1 cellular context compared by ENCODE assay signal in the genomic region with DNA sequence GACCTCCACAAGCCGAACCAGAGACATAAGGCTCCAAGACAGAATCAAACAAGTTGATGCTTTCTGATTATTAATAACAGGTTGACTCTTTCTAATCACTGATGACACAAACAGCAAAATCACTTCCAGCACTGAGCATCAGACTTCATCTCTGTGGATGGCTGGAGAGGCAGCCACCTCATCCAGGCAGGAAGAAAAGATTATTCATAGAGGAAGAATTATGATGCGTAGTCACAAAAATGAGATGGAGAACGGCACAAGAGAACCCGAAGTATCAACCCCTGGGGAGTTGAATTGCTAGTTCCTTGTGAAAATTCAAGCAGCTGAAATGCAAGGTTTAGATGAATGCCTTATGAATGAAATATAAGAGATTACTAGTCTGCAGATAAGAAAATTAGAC.
A peak's percentile ranks its signal among the peaks of the same experiment; 100 is the strongest.
TF ChIP-seq lines count a peak whose summit lies in the region.

No MANE protein-coding gene starts in this region.

TF ChIP-seq in SK-N-SH, 30 proteins besides CTCF, POLR2A, EP300 and RAD21 (continued from another document):
- TF ChIP-seq, protein P1, sequence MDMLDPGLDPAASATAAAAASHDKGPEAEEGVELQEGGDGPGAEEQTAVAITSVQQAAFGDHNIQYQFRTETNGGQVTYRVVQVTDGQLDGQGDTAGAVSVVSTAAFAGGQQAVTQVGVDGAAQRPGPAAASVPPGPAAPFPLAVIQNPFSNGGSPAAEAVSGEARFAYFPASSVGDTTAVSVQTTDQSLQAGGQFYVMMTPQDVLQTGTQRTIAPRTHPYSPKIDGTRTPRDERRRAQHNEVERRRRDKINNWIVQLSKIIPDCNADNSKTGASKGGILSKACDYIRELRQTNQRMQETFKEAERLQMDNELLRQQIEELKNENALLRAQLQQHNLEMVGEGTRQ (IDR thresholded peaks at IDR 0.05; ENCODE audit: borderline replicate concordance, low read depth, low read length) = no peak
- TF ChIP-seq RXRA (IDR thresholded peaks at IDR 0.05; ENCODE audit: borderline replicate concordance, low read depth) = no peak
- TF ChIP-seq, protein P2, sequence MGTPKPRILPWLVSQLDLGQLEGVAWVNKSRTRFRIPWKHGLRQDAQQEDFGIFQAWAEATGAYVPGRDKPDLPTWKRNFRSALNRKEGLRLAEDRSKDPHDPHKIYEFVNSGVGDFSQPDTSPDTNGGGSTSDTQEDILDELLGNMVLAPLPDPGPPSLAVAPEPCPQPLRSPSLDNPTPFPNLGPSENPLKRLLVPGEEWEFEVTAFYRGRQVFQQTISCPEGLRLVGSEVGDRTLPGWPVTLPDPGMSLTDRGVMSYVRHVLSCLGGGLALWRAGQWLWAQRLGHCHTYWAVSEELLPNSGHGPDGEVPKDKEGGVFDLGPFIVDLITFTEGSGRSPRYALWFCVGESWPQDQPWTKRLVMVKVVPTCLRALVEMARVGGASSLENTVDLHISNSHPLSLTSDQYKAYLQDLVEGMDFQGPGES (IDR thresholded peaks at IDR 0.05; ENCODE audit: low read depth, low read length) = no peak
- TF ChIP-seq, protein P3, sequence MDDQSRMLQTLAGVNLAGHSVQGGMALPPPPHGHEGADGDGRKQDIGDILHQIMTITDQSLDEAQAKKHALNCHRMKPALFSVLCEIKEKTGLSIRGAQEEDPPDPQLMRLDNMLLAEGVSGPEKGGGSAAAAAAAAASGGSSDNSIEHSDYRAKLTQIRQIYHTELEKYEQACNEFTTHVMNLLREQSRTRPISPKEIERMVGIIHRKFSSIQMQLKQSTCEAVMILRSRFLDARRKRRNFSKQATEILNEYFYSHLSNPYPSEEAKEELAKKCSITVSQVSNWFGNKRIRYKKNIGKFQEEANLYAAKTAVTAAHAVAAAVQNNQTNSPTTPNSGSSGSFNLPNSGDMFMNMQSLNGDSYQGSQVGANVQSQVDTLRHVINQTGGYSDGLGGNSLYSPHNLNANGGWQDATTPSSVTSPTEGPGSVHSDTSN (IDR thresholded peaks at IDR 0.05) = peak; percentile 62
- peak; percentile 73 for TF ChIP-seq TCF12 (IDR thresholded peaks at IDR 0.05)
- TF ChIP-seq, protein P4, sequence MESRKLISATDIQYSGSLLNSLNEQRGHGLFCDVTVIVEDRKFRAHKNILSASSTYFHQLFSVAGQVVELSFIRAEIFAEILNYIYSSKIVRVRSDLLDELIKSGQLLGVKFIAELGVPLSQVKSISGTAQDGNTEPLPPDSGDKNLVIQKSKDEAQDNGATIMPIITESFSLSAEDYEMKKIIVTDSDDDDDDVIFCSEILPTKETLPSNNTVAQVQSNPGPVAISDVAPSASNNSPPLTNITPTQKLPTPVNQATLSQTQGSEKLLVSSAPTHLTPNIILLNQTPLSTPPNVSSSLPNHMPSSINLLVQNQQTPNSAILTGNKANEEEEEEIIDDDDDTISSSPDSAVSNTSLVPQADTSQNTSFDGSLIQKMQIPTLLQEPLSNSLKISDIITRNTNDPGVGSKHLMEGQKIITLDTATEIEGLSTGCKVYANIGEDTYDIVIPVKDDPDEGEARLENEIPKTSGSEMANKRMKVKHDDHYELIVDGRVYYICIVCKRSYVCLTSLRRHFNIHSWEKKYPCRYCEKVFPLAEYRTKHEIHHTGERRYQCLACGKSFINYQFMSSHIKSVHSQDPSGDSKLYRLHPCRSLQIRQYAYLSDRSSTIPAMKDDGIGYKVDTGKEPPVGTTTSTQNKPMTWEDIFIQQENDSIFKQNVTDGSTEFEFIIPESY (IDR thresholded peaks at IDR 0.05; ENCODE audit: borderline replicate concordance, low read depth) = no peak
- TF ChIP-seq TAF1 (IDR thresholded peaks at IDR 0.05; ENCODE audit: borderline replicate concordance, low read depth, low read length) = no peak
- TF ChIP-seq ELF1 (IDR thresholded peaks at IDR 0.05) = no peak
- TF ChIP-seq MXI1 (IDR thresholded peaks at IDR 0.05; ENCODE audit: low read depth, low read length) = no peak
- TF ChIP-seq, protein P5, sequence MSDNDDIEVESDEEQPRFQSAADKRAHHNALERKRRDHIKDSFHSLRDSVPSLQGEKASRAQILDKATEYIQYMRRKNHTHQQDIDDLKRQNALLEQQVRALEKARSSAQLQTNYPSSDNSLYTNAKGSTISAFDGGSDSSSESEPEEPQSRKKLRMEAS (IDR thresholded peaks at IDR 0.05; ENCODE audit: low read depth) = no peak
- TF ChIP-seq NRF1 (IDR thresholded peaks at IDR 0.05; ENCODE audit: low read depth, low read length) = no peak
- no peak for TF ChIP-seq FOXM1 (IDR thresholded peaks at IDR 0.05; ENCODE audit: low read depth)
- TF ChIP-seq GATA2 (CRISPR knock-in tag; IDR thresholded peaks at IDR 0.05) = no peak
- no peak for TF ChIP-seq POLR2AphosphoS5 (IDR thresholded peaks at IDR 0.05; ENCODE audit: low read depth, low read length)
- no peak for TF ChIP-seq CHD2 (IDR thresholded peaks at IDR 0.05; ENCODE audit: low read length, partially characterized antibody)
- no peak for TF ChIP-seq RFX5 (IDR thresholded peaks at IDR 0.05; ENCODE audit: low read length)
- TF ChIP-seq JUND (IDR thresholded peaks at IDR 0.05) = peak; percentile 30; the same call in 1 of the 2 replicates
- peak; percentile 62; the same call in 1 of the 2 replicates for TF ChIP-seq FOSL2 (IDR thresholded peaks at IDR 0.05; ENCODE audit: borderline replicate concordance, low read depth)
- TF ChIP-seq, protein P6, sequence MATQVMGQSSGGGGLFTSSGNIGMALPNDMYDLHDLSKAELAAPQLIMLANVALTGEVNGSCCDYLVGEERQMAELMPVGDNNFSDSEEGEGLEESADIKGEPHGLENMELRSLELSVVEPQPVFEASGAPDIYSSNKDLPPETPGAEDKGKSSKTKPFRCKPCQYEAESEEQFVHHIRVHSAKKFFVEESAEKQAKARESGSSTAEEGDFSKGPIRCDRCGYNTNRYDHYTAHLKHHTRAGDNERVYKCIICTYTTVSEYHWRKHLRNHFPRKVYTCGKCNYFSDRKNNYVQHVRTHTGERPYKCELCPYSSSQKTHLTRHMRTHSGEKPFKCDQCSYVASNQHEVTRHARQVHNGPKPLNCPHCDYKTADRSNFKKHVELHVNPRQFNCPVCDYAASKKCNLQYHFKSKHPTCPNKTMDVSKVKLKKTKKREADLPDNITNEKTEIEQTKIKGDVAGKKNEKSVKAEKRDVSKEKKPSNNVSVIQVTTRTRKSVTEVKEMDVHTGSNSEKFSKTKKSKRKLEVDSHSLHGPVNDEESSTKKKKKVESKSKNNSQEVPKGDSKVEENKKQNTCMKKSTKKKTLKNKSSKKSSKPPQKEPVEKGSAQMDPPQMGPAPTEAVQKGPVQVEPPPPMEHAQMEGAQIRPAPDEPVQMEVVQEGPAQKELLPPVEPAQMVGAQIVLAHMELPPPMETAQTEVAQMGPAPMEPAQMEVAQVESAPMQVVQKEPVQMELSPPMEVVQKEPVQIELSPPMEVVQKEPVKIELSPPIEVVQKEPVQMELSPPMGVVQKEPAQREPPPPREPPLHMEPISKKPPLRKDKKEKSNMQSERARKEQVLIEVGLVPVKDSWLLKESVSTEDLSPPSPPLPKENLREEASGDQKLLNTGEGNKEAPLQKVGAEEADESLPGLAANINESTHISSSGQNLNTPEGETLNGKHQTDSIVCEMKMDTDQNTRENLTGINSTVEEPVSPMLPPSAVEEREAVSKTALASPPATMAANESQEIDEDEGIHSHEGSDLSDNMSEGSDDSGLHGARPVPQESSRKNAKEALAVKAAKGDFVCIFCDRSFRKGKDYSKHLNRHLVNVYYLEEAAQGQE (IDR thresholded peaks at IDR 0.05; ENCODE audit: low read depth, low read length) = no peak
- no peak for TF ChIP-seq TEAD4 (IDR thresholded peaks at IDR 0.05; ENCODE audit: borderline replicate concordance, insufficient read depth)
- no peak for TF ChIP-seq MEF2A (IDR thresholded peaks at IDR 0.05; ENCODE audit: borderline replicate concordance, low read depth)
- TF ChIP-seq, protein P7, sequence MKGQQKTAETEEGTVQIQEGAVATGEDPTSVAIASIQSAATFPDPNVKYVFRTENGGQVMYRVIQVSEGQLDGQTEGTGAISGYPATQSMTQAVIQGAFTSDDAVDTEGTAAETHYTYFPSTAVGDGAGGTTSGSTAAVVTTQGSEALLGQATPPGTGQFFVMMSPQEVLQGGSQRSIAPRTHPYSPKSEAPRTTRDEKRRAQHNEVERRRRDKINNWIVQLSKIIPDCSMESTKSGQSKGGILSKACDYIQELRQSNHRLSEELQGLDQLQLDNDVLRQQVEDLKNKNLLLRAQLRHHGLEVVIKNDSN (IDR thresholded peaks at IDR 0.05; ENCODE audit: borderline replicate concordance, low read depth) = no peak
- TF ChIP-seq YY1 (IDR thresholded peaks at IDR 0.05; ENCODE audit: low read depth) = no peak
- no peak for TF ChIP-seq RCOR1 (IDR thresholded peaks at IDR 0.05; ENCODE audit: low read length)
TF ChIP-seq in SK-N-SH: peak in this region for 5.
